ENCODE assay signal across 1 cellular context in genomic region chrX:41333994-41334865, GRCh38.
TF ChIP-seq lines count a peak whose summit lies in the region.

DDX3X (plus strand) TSS chrX:41334162; CDS start chrX:41334253, 91 bp downstream.

TF ChIP-seq in HepG2, 621 proteins besides CTCF, POLR2A, EP300 and RAD21 (continued from another document and continues in another):
- no peak for TF ChIP-seq TAF15 (IDR thresholded peaks at IDR 0.05; ENCODE audit: low read depth, low read length, poor library complexity, severe bottlenecking)
- no peak for TF ChIP-seq MLLT10 (CRISPR knock-in tag; IDR thresholded peaks at IDR 0.05)
- TF ChIP-seq ZNF746 (CRISPR knock-in tag; IDR thresholded peaks at IDR 0.05), result no peak
- no peak for TF ChIP-seq ZNF263 (CRISPR knock-in tag; IDR thresholded peaks at IDR 0.05)
- TF ChIP-seq TRIM24 (CRISPR knock-in tag; IDR thresholded peaks at IDR 0.05), result no peak
- 0 out of 2 replicates have a peak, but pooled peaks have one; percentile 43 for TF ChIP-seq AHDC1 (CRISPR knock-in tag; IDR thresholded peaks at IDR 0.05; ENCODE audit: borderline replicate concordance)
- TF ChIP-seq ZXDC (CRISPR knock-in tag; IDR thresholded peaks at IDR 0.05), result no peak
- TF ChIP-seq KMT2A (CRISPR knock-in tag; IDR thresholded peaks at IDR 0.05), result no peak
- TF ChIP-seq ZNF777 (CRISPR knock-in tag; IDR thresholded peaks at IDR 0.05), result no peak
- TF ChIP-seq RFX5 (IDR thresholded peaks at IDR 0.05; ENCODE audit: low read depth, low read length), result no peak
- TF ChIP-seq ZNF235 (CRISPR knock-in tag; IDR thresholded peaks at IDR 0.05; ENCODE audit: borderline replicate concordance), result no peak
- 0 out of 2 replicates have a peak, but pooled peaks have one; percentile 35 for TF ChIP-seq TGIF2 (CRISPR knock-in tag; IDR thresholded peaks at IDR 0.05)
- TF ChIP-seq PCBP2 (optimal IDR thresholded peaks at IDR 0.05; ENCODE audit: low read depth, low read length, poor library complexity, severe bottlenecking), result no peak
- TF ChIP-seq ZNF747 (CRISPR knock-in tag; IDR thresholded peaks at IDR 0.05; ENCODE audit: borderline replicate concordance), result no peak
- TF ChIP-seq ZNF317 (CRISPR knock-in tag; IDR thresholded peaks at IDR 0.05), result peak; percentile 39; the same call in 1 of the 2 replicates
- TF ChIP-seq ZNF382 (CRISPR knock-in tag; IDR thresholded peaks at IDR 0.05; ENCODE audit: borderline replicate concordance), result no peak
- TF ChIP-seq GABPB1 (CRISPR knock-in tag; IDR thresholded peaks at IDR 0.05), result no peak; the same call in 1 of the 2 replicates
- TF ChIP-seq ZNF670 (CRISPR knock-in tag; IDR thresholded peaks at IDR 0.05; ENCODE audit: borderline replicate concordance), result no peak
- TF ChIP-seq ZBTB3 (CRISPR knock-in tag; IDR thresholded peaks at IDR 0.05; ENCODE audit: borderline replicate concordance, low read depth), result no peak
- TF ChIP-seq ZNF782 (CRISPR knock-in tag; IDR thresholded peaks at IDR 0.05; ENCODE audit: borderline replicate concordance), result no peak
- TF ChIP-seq FOXP1 (IDR thresholded peaks at IDR 0.05), result no peak
- no peak for TF ChIP-seq FOXP1 (CRISPR knock-in tag; IDR thresholded peaks at IDR 0.05)
- TF ChIP-seq UBTF (CRISPR knock-in tag; IDR thresholded peaks at IDR 0.05), result no peak; the same call in 1 of the 2 replicates
- TF ChIP-seq ZNF749 (CRISPR knock-in tag; IDR thresholded peaks at IDR 0.05; ENCODE audit: borderline replicate concordance), result no peak
- TF ChIP-seq RBM22 (optimal IDR thresholded peaks at IDR 0.05; ENCODE audit: low read length), result peak; percentile 89
- TF ChIP-seq, protein P1, sequence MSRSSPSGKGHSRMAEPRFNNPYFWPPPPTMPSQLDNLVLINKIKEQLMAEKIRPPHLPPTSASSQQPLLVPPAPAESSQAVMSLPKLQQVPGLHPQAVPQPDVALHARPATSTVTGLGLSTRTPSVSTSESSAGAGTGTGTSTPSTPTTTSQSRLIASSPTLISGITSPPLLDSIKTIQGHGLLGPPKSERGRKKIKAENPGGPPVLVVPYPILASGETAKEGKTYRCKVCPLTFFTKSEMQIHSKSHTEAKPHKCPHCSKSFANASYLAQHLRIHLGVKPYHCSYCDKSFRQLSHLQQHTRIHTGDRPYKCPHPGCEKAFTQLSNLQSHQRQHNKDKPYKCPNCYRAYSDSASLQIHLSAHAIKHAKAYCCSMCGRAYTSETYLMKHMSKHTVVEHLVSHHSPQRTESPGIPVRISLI (CRISPR knock-in tag; IDR thresholded peaks at IDR 0.05; ENCODE audit: borderline replicate concordance), result no peak
- TF ChIP-seq PAWR (CRISPR knock-in tag; IDR thresholded peaks at IDR 0.05; ENCODE audit: borderline replicate concordance), result no peak
- TF ChIP-seq HNRNPK (IDR thresholded peaks at IDR 0.05; ENCODE audit: low read depth, low read length, poor library complexity, severe bottlenecking), result no peak
- TF ChIP-seq ZNF737 (CRISPR knock-in tag; IDR thresholded peaks at IDR 0.05; ENCODE audit: borderline replicate concordance), result no peak; the same call in 1 of the 2 replicates
- no peak for TF ChIP-seq MTF1 (CRISPR knock-in tag; IDR thresholded peaks at IDR 0.05)
- TF ChIP-seq, protein P2, sequence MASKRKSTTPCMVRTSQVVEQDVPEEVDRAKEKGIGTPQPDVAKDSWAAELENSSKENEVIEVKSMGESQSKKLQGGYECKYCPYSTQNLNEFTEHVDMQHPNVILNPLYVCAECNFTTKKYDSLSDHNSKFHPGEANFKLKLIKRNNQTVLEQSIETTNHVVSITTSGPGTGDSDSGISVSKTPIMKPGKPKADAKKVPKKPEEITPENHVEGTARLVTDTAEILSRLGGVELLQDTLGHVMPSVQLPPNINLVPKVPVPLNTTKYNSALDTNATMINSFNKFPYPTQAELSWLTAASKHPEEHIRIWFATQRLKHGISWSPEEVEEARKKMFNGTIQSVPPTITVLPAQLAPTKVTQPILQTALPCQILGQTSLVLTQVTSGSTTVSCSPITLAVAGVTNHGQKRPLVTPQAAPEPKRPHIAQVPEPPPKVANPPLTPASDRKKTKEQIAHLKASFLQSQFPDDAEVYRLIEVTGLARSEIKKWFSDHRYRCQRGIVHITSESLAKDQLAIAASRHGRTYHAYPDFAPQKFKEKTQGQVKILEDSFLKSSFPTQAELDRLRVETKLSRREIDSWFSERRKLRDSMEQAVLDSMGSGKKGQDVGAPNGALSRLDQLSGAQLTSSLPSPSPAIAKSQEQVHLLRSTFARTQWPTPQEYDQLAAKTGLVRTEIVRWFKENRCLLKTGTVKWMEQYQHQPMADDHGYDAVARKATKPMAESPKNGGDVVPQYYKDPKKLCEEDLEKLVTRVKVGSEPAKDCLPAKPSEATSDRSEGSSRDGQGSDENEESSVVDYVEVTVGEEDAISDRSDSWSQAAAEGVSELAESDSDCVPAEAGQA (IDR thresholded peaks at IDR 0.05; ENCODE audit: low read depth), result no peak
- TF ChIP-seq, protein P2 (CRISPR knock-in tag; IDR thresholded peaks at IDR 0.05; ENCODE audit: borderline replicate concordance), result no peak
- TF ChIP-seq NR2F6 (IDR thresholded peaks at IDR 0.05), result no peak
- no peak for TF ChIP-seq NR2F6 (CRISPR knock-in tag; IDR thresholded peaks at IDR 0.05)
- no peak; the same call in none of the 2 replicates for TF ChIP-seq SAP130 (CRISPR knock-in tag; IDR thresholded peaks at IDR 0.05; ENCODE audit: low read depth)
- no peak for TF ChIP-seq FOXJ3 (CRISPR knock-in tag; IDR thresholded peaks at IDR 0.05; ENCODE audit: borderline replicate concordance)
- 0 out of 2 replicates have a peak, but pooled peaks have one; percentile 16 for TF ChIP-seq ZNF430 (CRISPR knock-in tag; IDR thresholded peaks at IDR 0.05)
- TF ChIP-seq, protein P3, sequence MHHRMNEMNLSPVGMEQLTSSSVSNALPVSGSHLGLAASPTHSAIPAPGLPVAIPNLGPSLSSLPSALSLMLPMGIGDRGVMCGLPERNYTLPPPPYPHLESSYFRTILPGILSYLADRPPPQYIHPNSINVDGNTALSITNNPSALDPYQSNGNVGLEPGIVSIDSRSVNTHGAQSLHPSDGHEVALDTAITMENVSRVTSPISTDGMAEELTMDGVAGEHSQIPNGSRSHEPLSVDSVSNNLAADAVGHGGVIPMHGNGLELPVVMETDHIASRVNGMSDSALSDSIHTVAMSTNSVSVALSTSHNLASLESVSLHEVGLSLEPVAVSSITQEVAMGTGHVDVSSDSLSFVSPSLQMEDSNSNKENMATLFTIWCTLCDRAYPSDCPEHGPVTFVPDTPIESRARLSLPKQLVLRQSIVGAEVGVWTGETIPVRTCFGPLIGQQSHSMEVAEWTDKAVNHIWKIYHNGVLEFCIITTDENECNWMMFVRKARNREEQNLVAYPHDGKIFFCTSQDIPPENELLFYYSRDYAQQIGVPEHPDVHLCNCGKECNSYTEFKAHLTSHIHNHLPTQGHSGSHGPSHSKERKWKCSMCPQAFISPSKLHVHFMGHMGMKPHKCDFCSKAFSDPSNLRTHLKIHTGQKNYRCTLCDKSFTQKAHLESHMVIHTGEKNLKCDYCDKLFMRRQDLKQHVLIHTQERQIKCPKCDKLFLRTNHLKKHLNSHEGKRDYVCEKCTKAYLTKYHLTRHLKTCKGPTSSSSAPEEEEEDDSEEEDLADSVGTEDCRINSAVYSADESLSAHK (CRISPR knock-in tag; IDR thresholded peaks at IDR 0.05; ENCODE audit: borderline replicate concordance), result no peak
- TF ChIP-seq TAF1 (CRISPR knock-in tag; IDR thresholded peaks at IDR 0.05), result peak; percentile 66; the same call in 1 of the 2 replicates
- no peak for TF ChIP-seq U2AF1 (optimal IDR thresholded peaks at IDR 0.05; ENCODE audit: low read depth, low read length)
- no peak for TF ChIP-seq ETV6 (CRISPR knock-in tag; conservative IDR thresholded peaks at IDR 0.05)
- no peak for TF ChIP-seq ZBTB20 (CRISPR knock-in tag; IDR thresholded peaks at IDR 0.05; ENCODE audit: borderline replicate concordance, low read depth)
- no peak for TF ChIP-seq ZNF562 (CRISPR knock-in tag; IDR thresholded peaks at IDR 0.05; ENCODE audit: borderline replicate concordance)
- TF ChIP-seq KLF13 (CRISPR knock-in tag; IDR thresholded peaks at IDR 0.05), result no peak
- TF ChIP-seq ZNF788 (CRISPR knock-in tag; IDR thresholded peaks at IDR 0.05; ENCODE audit: borderline replicate concordance), result no peak
- TF ChIP-seq RORA (CRISPR knock-in tag; IDR thresholded peaks at IDR 0.05), result no peak
